ENCODE assay signal across 8 cellular contexts in genomic region chr2:216412022-216412999, GRCh38. TPM values are rescaled to one million over a fixed set of nuclear protein-coding genes. Genes with fewer than 3 reads are reported as not detected.
DNase-seq lines count a peak whose midpoint lies in the region; ATAC-seq and FAIRE-seq lines count a peak whose summit lies in the region.

Gene SMARCAL1, plus strand, starts transcription at chr2:216412484. Its CDS starts 2,221 bp downstream, at chr2:216414705.

- peak within 1 kb of the TSS; percentile 94 for H3K9ac ChIP-seq in rectal smooth muscle tissue (ENCODE audit: low read length)

- whole genome bisulfite sequencing in aorta, 2 donors: 6 to 7% methylated on average over 56 of the region's 56 CpGs

- H3K27ac ChIP-seq in rectal smooth muscle tissue (ENCODE audit: low read depth, low read length) (peak within 1 kb of the TSS; percentile 98), aorta (ENCODE audit: low read depth in 1 of 2, low read length in 2 of 2) (peak within 1 kb of the TSS in 1 of 2 donors; percentile 100)

- H3K27me3 ChIP-seq in rectal smooth muscle tissue (ENCODE audit: control insufficient read depth, insufficient read depth, low read length): no peaks in the 10 kb centered on the region
- no peaks in the 10 kb centered on the region for H3K27me3 ChIP-seq in aorta (ENCODE audit: control insufficient read depth in 1 of 2, insufficient read depth in 2 of 2, low read length in 1 of 2)

- H3K36me3 ChIP-seq in rectal smooth muscle tissue (ENCODE audit: control insufficient read depth, insufficient read depth, low read length) (no peaks in the 10 kb centered on the region), aorta (ENCODE audit: control insufficient read depth in 1 of 2, insufficient read depth in 2 of 2, low read length in 1 of 2) (peaks cover 0 to 10% of the 10 kb centered on the region in 2 donors)

- H3K4me1 ChIP-seq in rectal smooth muscle tissue (ENCODE audit: control insufficient read depth, insufficient read depth, low read length) (no peaks in the 10 kb centered on the region), aorta (ENCODE audit: control insufficient read depth in 1 of 2, insufficient read depth in 2 of 2, low read length in 2 of 2) (no peaks in the 10 kb centered on the region)

- peak; percentile 92 for ATAC-seq in HG02981 (IDR thresholded peaks at IDR 0.05; ENCODE audit: unreplicated experiment)
- peak; percentile 97 for ATAC-seq in aorta (ENCODE audit: low FRiP score)

- DNase-seq in GM18507 (ENCODE audit: extremely low spot score, insufficient read length, low read depth): peak; percentile 82
- DNase-seq in NCI-H2029 treated with DMSO at 0.1 percent for 48 hours (lab: John Stamatoyannopoulos, UW): peak; percentile 95
- peak; percentile 99 for DNase-seq in T-helper 9 cell
- DNase-seq in astrocyte of the hippocampus (ENCODE audit: low read depth, low spot score): peak; percentile 99
- DNase-seq in hepatic stellate cell (ENCODE audit: low spot score): peak; percentile 91
- peak; percentile 100 for DNase-seq in aorta

- peak; percentile 99 for FAIRE-seq in GM18507 (lab: Jason Lieb, UNC)

- H3K9me3 ChIP-seq in aorta (ENCODE audit: control insufficient read depth, low read length): no peaks in the 10 kb centered on the region

- H3K4me3 ChIP-seq in rectal smooth muscle tissue (ENCODE audit: low read length) (peak within 1 kb of the TSS; percentile 95), aorta (ENCODE audit: low read length in 2 of 2) (peak within 1 kb of the TSS; percentile 57 to 78)

- intact Hi-C loops in aorta (cut with DNase I): no loop called here

RNA-seq across cellular contexts. Expression of gene SMARCAL1, which starts in this region (rescaled TPM):
- 10 to 100 TPM; 13.9 to 29.8 TPM for total RNA-seq in aorta
- 10 to 100 TPM in 1 of 2 donors, 1 to 10 TPM in 1; 9.4 to 10.9 TPM for polyA plus RNA-seq in aorta
